22 cellular contexts compared by ENCODE assay signal in the genomic region with DNA sequence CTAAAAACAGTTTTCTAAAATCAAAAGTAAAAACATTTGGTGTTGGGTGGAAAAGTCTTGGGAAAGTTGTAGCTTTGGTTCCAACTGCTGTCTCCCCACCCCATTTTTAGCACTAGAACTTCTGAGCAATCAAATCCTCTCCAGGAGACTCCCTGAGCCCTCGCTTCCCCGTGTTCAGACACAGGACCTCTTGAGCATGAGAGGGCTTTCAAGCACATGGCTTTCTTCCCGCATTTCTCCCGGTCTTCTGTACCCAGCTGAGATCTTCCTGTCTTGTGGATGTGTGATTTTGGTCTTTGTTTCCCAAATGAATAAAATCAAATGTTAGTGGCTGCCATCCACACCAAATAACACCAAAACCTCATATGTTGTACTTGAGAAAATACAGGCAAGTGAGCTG. TPM values are rescaled to one million over a fixed set of nuclear protein-coding genes. Genes with fewer than 3 reads are reported as not detected.
A peak's percentile ranks its signal among the peaks of the same experiment; 100 is the strongest.
DNase-seq lines count a peak whose midpoint lies in the region; ATAC-seq, FAIRE-seq and TF ChIP-seq lines count a peak whose summit lies in the region.
"Had no signal": no experiment of that assay in that cellular context is flagged by ENCODE, and none has a peak within 500 bp of the region (broad histone marks: within the 10 kb centered on the region; RNA-seq: fewer than 3 reads in every experiment).

No MANE protein-coding gene starts in this region.

- POLR2A ChIA-PET in H1 (lab: Charles Lee; ENCODE audit: partially characterized antibody) (interaction anchor here (1.3 to 6.5 kb wide), 3 partner anchors 9 to 20 kb away, joined by 4 to 60 read pairs (median 8); no protein-coding TSS in a partner anchor), SK-N-SH (lab: Yijun Ruan, JAX) (no interaction called here)

- H4K20me1 ChIP-seq in GM23338 (replicated peaks; ENCODE audit: insufficient read depth) (no peaks in the 10 kb centered on the region), H1 (replicated peaks in 1 of 2; ENCODE audit: control insufficient read depth in 1 of 2, insufficient read depth in 2 of 2, low read length in 2 of 2) (peaks cover 0 to 15% of the 10 kb centered on the region in 2 experiments), SK-N-SH (ENCODE audit: insufficient read depth) (peaks cover 46% of the 10 kb centered on the region)

- H3K9ac ChIP-seq in H1 (replicated peaks in 1 of 4; ENCODE audit: extremely low read depth in 1 of 4, low read depth in 3 of 4, low read length in 3 of 4) (no peak overlapping the region), SK-N-SH (no peak overlapping the region)
- H3K9ac ChIP-seq: BLaER1 had no signal

- H3K27me3 ChIP-seq in GM23338 (ENCODE audit: insufficient read depth), result peaks cover 14% of the 10 kb centered on the region
- H3K27me3 ChIP-seq in H1 (replicated peaks in 1 of 4; ENCODE audit: control insufficient read depth in 3 of 4, extremely low read depth in 1 of 4, insufficient read depth in 3 of 4, low read length in 3 of 4), result peaks cover 0 to 16% (median 11%) of the 10 kb centered on the region in 4 experiments; a peak in 5 of 7 replicates
- peaks cover 0 to 37% (median 14%) of the 10 kb centered on the region in 7 donors for H3K27me3 ChIP-seq in spleen (replicated peaks in 1 of 7)
- peaks cover 6% of the 10 kb centered on the region; the same call in 1 of the 2 replicates for H3K27me3 ChIP-seq in SK-N-SH (ENCODE audit: insufficient read depth)

- no peak overlapping the region for H4K91ac ChIP-seq in H1 (replicated peaks; ENCODE audit: insufficient read length, low read length)

- H3K79me2 ChIP-seq in GM23338 (replicated peaks; ENCODE audit: insufficient read depth) (peaks cover 71% of the 10 kb centered on the region), H1 (ENCODE audit: control insufficient read depth in 1 of 2, insufficient read depth in 2 of 2, low read length in 2 of 2) (peaks cover 6 to 53% of the 10 kb centered on the region in 2 experiments; a peak in 2 of 4 replicates), SK-N-SH (ENCODE audit: insufficient read depth) (peaks cover 66% of the 10 kb centered on the region)

- no peak overlapping the region for H3K23ac ChIP-seq in H1 (ENCODE audit: insufficient read length)

- TF ChIP-seq POLR2A in H1 (IDR thresholded peaks at IDR 0.05; ENCODE audit: control extremely low read depth in 1 of 2, low read depth in 2 of 2, low read length in 2 of 2) (no peak), spleen (IDR thresholded peaks at IDR 0.05) (no peak)

- H3K27ac ChIP-seq in GM23338 (ENCODE audit: low read depth) (no peak overlapping the region), H1 (ENCODE audit: low read depth, low read length) (no peak overlapping the region), spleen (no peak overlapping the region), SK-N-SH (ENCODE audit: low read depth in 2 of 2, low read length in 1 of 2) (no peak overlapping the region)
- H3K27ac ChIP-seq: BLaER1 had no signal

- H3K4me1 ChIP-seq in GM23338 (ENCODE audit: insufficient read depth) (peaks cover 40% of the 10 kb centered on the region), H1 (replicated peaks in 1 of 4; ENCODE audit: control insufficient read depth in 3 of 4, insufficient read depth in 4 of 4, low read length in 3 of 4) (peaks cover 19 to 34% (median 22%) of the 10 kb centered on the region in 4 experiments), spleen (peaks cover 0 to 25% (median 14%) of the 10 kb centered on the region in 6 donors), SK-N-SH (ENCODE audit: control insufficient read depth in 1 of 2, insufficient read depth in 2 of 2, low read depth in 1 of 2, low read length in 1 of 2) (peaks cover 0 to 8% of the 10 kb centered on the region in 2 experiments; a peak in 1 of 4 replicates)
- H3K4me1 ChIP-seq: HAP-1 had no signal

- peaks cover 6% of the 10 kb centered on the region; the same call in 1 of the 2 replicates for H3F3A ChIP-seq in GM23338 (replicated peaks; ENCODE audit: low read depth)
- no peaks in the 10 kb centered on the region for H3F3A ChIP-seq in SK-N-SH (replicated peaks; ENCODE audit: insufficient read depth)

- no peak overlapping the region for H2AK5ac ChIP-seq in H1 (ENCODE audit: low read depth, low read length)

- H3K9me2 ChIP-seq in GM23338 (ENCODE audit: insufficient read depth) (no peaks in the 10 kb centered on the region), SK-N-SH (no peaks in the 10 kb centered on the region)

- no peak overlapping the region for H3K4ac ChIP-seq in H1 (replicated peaks; ENCODE audit: insufficient read length, low read depth, low read length)

- WGBS in H1 (ENCODE audit: extremely low coverage in 1 of 2, insufficient coverage in 1 of 2, insufficient read length in 1 of 2, insufficient replicate concordance in 2 of 2, low coverage in 1 of 2, low lambda C conversion rate in 2 of 2, missing lambda C conversion rate in 1 of 2), 2 experiments, result 90% methylated on average over 4 of the region's 4 CpGs; no CpG with 5 or more reads in 1 of the 2 experiments
- 72 to 81% (median 74%) methylated on average over 4 of the region's 4 CpGs for WGBS in spleen, 5 donors
- WGBS in SK-N-SH (ENCODE audit: low lambda C conversion rate), result 31% methylated on average over 4 of the region's 4 CpGs

- H3K4me3 ChIP-seq in GM23338 (no peak overlapping the region), H1 (ENCODE audit: extremely low read depth in 1 of 4, insufficient read depth in 2 of 4, low read depth in 3 of 4, low read length in 4 of 4) (no peak overlapping the region), spleen (no peak overlapping the region), SK-N-SH (ENCODE audit: low read depth in 2 of 2, low read length in 1 of 2) (no peak overlapping the region)
- H3K4me3 ChIP-seq: BLaER1, HAP-1 had no signal

- CTCF ChIA-PET in H1 (lab: Charles Lee; ENCODE audit: partially characterized antibody), result interaction anchor here (0.7 to 3.3 kb wide), 5 partner anchors 9 to 478 kb away, joined by 3 to 18 read pairs (median 3); no protein-coding TSS in a partner anchor
- CTCF ChIA-PET in SK-N-SH (lab: Yijun Ruan, JAX), result interaction anchor here (6.2 kb wide), 1 partner anchor 690 kb away, joined by 35 read pairs; no protein-coding TSS in a partner anchor

- H2BK12ac ChIP-seq in H1 (ENCODE audit: low read depth, low read length), result no peak overlapping the region

- H2BK120ac ChIP-seq in H1 (replicated peaks; ENCODE audit: low read depth, low read length), result no peak overlapping the region

- H3K14ac ChIP-seq in H1 (ENCODE audit: insufficient read length), result no peak overlapping the region

- H3K56ac ChIP-seq in H1 (replicated peaks; ENCODE audit: insufficient read length, low read depth, low read length), result no peak overlapping the region

- H3K9me3 ChIP-seq in H1 (ENCODE audit: insufficient read depth in 2 of 2, low read depth in 1 of 2, low read length in 1 of 2) (no peaks in the 10 kb centered on the region; a peak in 1 of 4 replicates), spleen (no peaks in the 10 kb centered on the region), SK-N-SH (no peaks in the 10 kb centered on the region)
- H3K9me3 ChIP-seq: BLaER1, HAP-1 had no signal

- H2BK15ac ChIP-seq in H1 (ENCODE audit: low read length), result no peak overlapping the region

- intact Hi-C loops in spleen (cut with DNase I; ENCODE audit: low total_unique reads), result no loop called here

- H2BK20ac ChIP-seq in H1 (ENCODE audit: low read length), result no peak overlapping the region

- TF ChIP-seq RAD21 in H1 (IDR thresholded peaks at IDR 0.05 in 1 of 2, conservative IDR thresholded peaks at IDR 0.05 in 1 of 2; ENCODE audit: low read depth in 2 of 2, low read length in 2 of 2), result no peak
- TF ChIP-seq RAD21 in SK-N-SH (IDR thresholded peaks at IDR 0.05; ENCODE audit: low read length), result no peak

- no peak for TF ChIP-seq EP300 in H1 (IDR thresholded peaks at IDR 0.05; ENCODE audit: borderline replicate concordance in 1 of 2, low read depth in 2 of 2, low read length in 2 of 2)
- no peak for TF ChIP-seq EP300 in SK-N-SH (IDR thresholded peaks at IDR 0.05; ENCODE audit: borderline replicate concordance in 1 of 2, low read depth in 1 of 2, low read length in 1 of 2)

- H3K27ac Mint-ChIP-seq in GM23338, result peak overlapping the region; percentile 50; the same call in 1 of the 2 replicates
- no peak overlapping the region for H3K27ac Mint-ChIP-seq in nephron
- no peak overlapping the region for H3K27ac Mint-ChIP-seq in activated naive CD8-positive, alpha-beta T cell treated with anti-CD3 and anti-CD28 coated beads, Interleukin-2, amount 50 U/mL, for 24 hours
- H3K27ac Mint-ChIP-seq: CD4-positive, alpha-beta T cell had no signal

- H2AFZ ChIP-seq in GM23338, result no peak overlapping the region
- H2AFZ ChIP-seq in H1 (ENCODE audit: low read length), result no peak overlapping the region
- no peak overlapping the region for H2AFZ ChIP-seq in SK-N-SH (ENCODE audit: low read depth)

- H3K4me1 Mint-ChIP-seq in GM23338, result peaks cover 74% of the 10 kb centered on the region
- peaks cover 58% of the 10 kb centered on the region for H3K4me1 Mint-ChIP-seq in nephron
- H3K4me1 Mint-ChIP-seq in activated naive CD8-positive, alpha-beta T cell treated with anti-CD3 and anti-CD28 coated beads, Interleukin-2, amount 50 U/mL, for 24 hours, result no peaks in the 10 kb centered on the region

- DNase-seq in GM23338 (ENCODE audit: low spot score) (no peak), H1 (ENCODE audit: low read depth in 1 of 2, low spot score in 2 of 2) (no peak), spleen (peak; percentile 30), SK-N-SH (no peak), superior temporal gyrus (ENCODE audit: extremely low spot score) (no peak)
- DNase-seq in activated naive CD8-positive, alpha-beta T cell treated with anti-CD3 and anti-CD28 coated beads, Interleukin-2, amount 50 U/mL, for 24 hours, result no peak
- DNase-seq: CD4-positive, alpha-beta T cell; COR-L47; DMS79; Karpas-422; MV-4-11; NCI-H1105 treated with DMSO at 0.1 percent for 48 hours; NCI-H2029 treated with DMSO at 0.1 percent for 48 hours; NCI-H2171; NCI-H345; NCI-H524; NCI-H774; NK-92 treated with Interleukin-12 subunit alpha and Interleukin-12 subunit beta, amount 100 ng/mL, for 24 hours had no signal

- H3K27me3 Mint-ChIP-seq in GM23338 (ENCODE audit: insufficient read depth, low read depth, poor library complexity) (peaks cover 14% of the 10 kb centered on the region), nephron (ENCODE audit: low read depth) (peaks cover 32% of the 10 kb centered on the region)
- H3K27me3 Mint-ChIP-seq in activated naive CD8-positive, alpha-beta T cell treated with anti-CD3 and anti-CD28 coated beads, Interleukin-2, amount 50 U/mL, for 24 hours, result peaks cover 14% of the 10 kb centered on the region

- H3K18ac ChIP-seq in H1 (ENCODE audit: extremely low read depth, low read length), result no peak overlapping the region

- no peak for ATAC-seq in GM23338
- ATAC-seq in activated naive CD8-positive, alpha-beta T cell treated with anti-CD3 and anti-CD28 coated beads, Interleukin-2, amount 50 U/mL, for 24 hours, result no peak
- ATAC-seq: Panc1 had no signal

- H3K4me3 Mint-ChIP-seq in GM23338 (no peak overlapping the region), nephron (peak overlapping the region; percentile 94 to 96 (median 96))
- no peak overlapping the region for H3K4me3 Mint-ChIP-seq in activated naive CD8-positive, alpha-beta T cell treated with anti-CD3 and anti-CD28 coated beads, Interleukin-2, amount 50 U/mL, for 24 hours
- H3K4me3 Mint-ChIP-seq: CD4-positive, alpha-beta T cell had no signal

- no peak for FAIRE-seq in H1 (lab: Jason Lieb, UNC)

- H3K36me3 ChIP-seq in GM23338 (ENCODE audit: insufficient read depth) (peaks cover 26% of the 10 kb centered on the region), H1 (ENCODE audit: control insufficient read depth in 2 of 4, insufficient read depth in 4 of 4, low read length in 3 of 4) (peaks cover 4 to 50% (median 14%) of the 10 kb centered on the region in 4 experiments), spleen (peaks cover 0 to 39% (median 0%) of the 10 kb centered on the region in 6 donors), SK-N-SH (replicated peaks in 1 of 2; ENCODE audit: control insufficient read depth in 1 of 2, insufficient read depth in 2 of 2, low read length in 1 of 2) (peaks cover 0 to 6% of the 10 kb centered on the region in 2 experiments)
- H3K36me3 ChIP-seq: BLaER1, HAP-1 had no signal

- TF ChIP-seq CTCF in GM23338 (conservative IDR thresholded peaks at IDR 0.05; ENCODE audit: low read depth in 2 of 2), result no peak
- TF ChIP-seq CTCF in H1 (IDR thresholded peaks at IDR 0.05; ENCODE audit: control extremely low read depth in 1 of 3, insufficient read depth in 1 of 3, low read depth in 1 of 3, low read length in 3 of 3), result no peak
- no peak for TF ChIP-seq CTCF in nephron (IDR thresholded peaks at IDR 0.05; ENCODE audit: unreplicated experiment in 3 of 3)
- TF ChIP-seq CTCF in spleen (IDR thresholded peaks at IDR 0.05 in 8 of 11, conservative IDR thresholded peaks at IDR 0.05 in 3 of 11), result no peak
- no peak for TF ChIP-seq CTCF in SK-N-SH (IDR thresholded peaks at IDR 0.05)

- H3K23me2 ChIP-seq in H1 (ENCODE audit: low read depth, low read length), result peaks cover 23% of the 10 kb centered on the region; the same call in 1 of the 2 replicates

- H3K79me1 ChIP-seq in H1 (ENCODE audit: low read depth, low read length), result peaks cover 10% of the 10 kb centered on the region

- peaks cover 67% of the 10 kb centered on the region for H3K36me3 Mint-ChIP-seq in GM23338 (ENCODE audit: low read depth)
- peaks cover 69% of the 10 kb centered on the region for H3K36me3 Mint-ChIP-seq in nephron (ENCODE audit: low read depth)
- H3K36me3 Mint-ChIP-seq in activated naive CD8-positive, alpha-beta T cell treated with anti-CD3 and anti-CD28 coated beads, Interleukin-2, amount 50 U/mL, for 24 hours (ENCODE audit: low read depth), result no peaks in the 10 kb centered on the region

- H3K4me2 ChIP-seq in GM23338 (no peak overlapping the region), H1 (ENCODE audit: insufficient read depth in 1 of 2, low read depth in 2 of 2, low read length in 2 of 2) (no peak overlapping the region; a peak in 1 of 4 replicates), SK-N-SH (no peak overlapping the region)
- H3K4me2 ChIP-seq: BLaER1 had no signal

- no peak overlapping the region for H2BK5ac ChIP-seq in H1 (ENCODE audit: low read depth, low read length)

- H4K5ac ChIP-seq in H1 (ENCODE audit: insufficient read length, low read depth, low read length), result no peak overlapping the region

- no peaks in the 10 kb centered on the region; the same call in 2 of the 3 replicates for H3K9me3 Mint-ChIP-seq in GM23338
- no peaks in the 10 kb centered on the region for H3K9me3 Mint-ChIP-seq in nephron
- no peaks in the 10 kb centered on the region for H3K9me3 Mint-ChIP-seq in activated naive CD8-positive, alpha-beta T cell treated with anti-CD3 and anti-CD28 coated beads, Interleukin-2, amount 50 U/mL, for 24 hours
- H3K9me3 Mint-ChIP-seq: CD4-positive, alpha-beta T cell had no signal

- no peak overlapping the region for H4K8ac ChIP-seq in H1 (ENCODE audit: extremely low read depth, insufficient read depth, low read length)

RNA-seq across cellular contexts. Expression of a gene that starts 5.0 kb away (rescaled TPM):
- total RNA-seq in GM23338 (2014; rRNA removed; shearing (Covaris generic)), result 47.3 and 53.8 TPM in 2 replicates
- polyA plus RNA-seq in GM23338 (2016; fragmentation: Nextera tagmentation; extraction: Ambion mirVana) (58.5 and 63.7 TPM in 2 replicates), H1 (2011; rRNA removed) (53.8 and 79.9 TPM in 2 replicates), spleen (10 to 100 TPM; 22.7 to 64.5 (median 44.7) TPM), SK-N-SH (2012; rRNA removed) (4.1 and 4.7 TPM in 2 replicates)
- total RNA-seq in H1 (2021; fragmentation: NEBNext Ultra II Directional; extraction: Animal tissue kit (Norgen Biotek cat#: 25700)), result 48.0 and 51.4 TPM in 2 replicates
- polyA plus RNA-seq in H1 (2011; cell fraction: cytosol; rRNA removed), result 46.6 TPM
- 67.1 TPM for polyA plus RNA-seq in H1 (2011; cell fraction: nucleus; rRNA removed)
- 33.5 to 42.8 TPM (median 37.2 TPM) in 4 replicates for polyA plus RNA-seq in H1 (2012, experiment 1 of 2)
- polyA plus RNA-seq in H1 (2012, experiment 2 of 2), result 30.6 TPM
- polyA plus RNA-seq in H1 (2013, experiment 1 of 2), result 68.4 TPM
- 78.8 TPM for polyA plus RNA-seq in H1 (2013, experiment 2 of 2)
- 21.6 and 32.5 TPM in 2 replicates for polyA minus RNA-seq in H1 (2011; rRNA and poly(A)+ RNA removed)
- polyA minus RNA-seq in H1 (2011; cell fraction: cytosol; rRNA and poly(A)+ RNA removed), result 25.7 TPM
- polyA minus RNA-seq in H1 (2011; cell fraction: nucleus; rRNA and poly(A)+ RNA removed), result 36.3 TPM
- 100 to 1,000 TPM; 262 to 549 (median 387) TPM for total RNA-seq in spleen
- polyA plus RNA-seq in SK-N-SH (2012; cell fraction: cytosol; rRNA removed), result 4.4 and 5.7 TPM in 2 replicates
- polyA plus RNA-seq in SK-N-SH (2012; cell fraction: nucleus; rRNA removed), result 3.6 and 4.6 TPM in 2 replicates
- total RNA-seq: CD4-positive, alpha-beta T cell had no signal

Comparison
In these comparisons a context has a peak if more than half of its experiments do, and no peak if none do; other contexts are left out.
1. H3K4me3 Mint-ChIP-seq: peak in nephron (3 of 3); none in GM23338 (single experiment) and activated naive CD8-positive, alpha-beta T cell treated with anti-CD3 and anti-CD28 coated beads, Interleukin-2, amount 50 U/mL, for 24 hours (single experiment).